8 cellular contexts compared by ENCODE assay signal in genomic region chr16:29116207-29116606, GRCh38.
DNase-seq lines count a peak whose midpoint lies in the region; ATAC-seq and TF ChIP-seq lines count a peak whose summit lies in the region.
"Not testable (repeated sequence)": the region's sequence is repeated elsewhere in the genome, so short reads cannot be mapped to it uniquely, and the experiment has no call there.

No MANE protein-coding gene starts in this region.

- H3K27me3 Mint-ChIP-seq in CD8-positive, alpha-beta memory T cell; activated naive CD8-positive, alpha-beta T cell treated with anti-CD3 and anti-CD28 coated beads, Interleukin-2, amount 50 U/mL, for 24 hours; memory B cell: not testable (repeated sequence)

- H3K36me3 Mint-ChIP-seq in CD8-positive, alpha-beta memory T cell: peaks cover 3 to 73% (median 17%) of the 10 kb centered on the region in 3 donors
- H3K36me3 Mint-ChIP-seq in activated naive CD8-positive, alpha-beta T cell treated with anti-CD3 and anti-CD28 coated beads, Interleukin-2, amount 50 U/mL, for 24 hours (ENCODE audit: low read depth): peaks cover 48% of the 10 kb centered on the region
- H3K36me3 Mint-ChIP-seq in memory B cell: not testable (repeated sequence)

- H3K27me3 ChIP-seq in CD8-positive, alpha-beta memory T cell (ENCODE audit: insufficient read depth, low read length, poor library complexity, severe bottlenecking); heart left ventricle; parathyroid adenoma (ENCODE audit: control insufficient read depth, insufficient read depth, low read length); transverse colon: not testable (repeated sequence)

- not testable (repeated sequence) for H3K9me3 Mint-ChIP-seq in CD8-positive, alpha-beta memory T cell; activated naive CD8-positive, alpha-beta T cell treated with anti-CD3 and anti-CD28 coated beads, Interleukin-2, amount 50 U/mL, for 24 hours; memory B cell

- H3K79me2 ChIP-seq in parathyroid adenoma: not testable (repeated sequence)

- H3K4me2 ChIP-seq in parathyroid adenoma (ENCODE audit: low read length): peak overlapping the region; percentile 56

- CTCF ChIA-PET in CD8-positive, alpha-beta memory T cell (lab: Charles Lee): not testable (repeated sequence)

- H3K4me3 Mint-ChIP-seq in CD8-positive, alpha-beta memory T cell; activated naive CD8-positive, alpha-beta T cell treated with anti-CD3 and anti-CD28 coated beads, Interleukin-2, amount 50 U/mL, for 24 hours; memory B cell: not testable (repeated sequence)

- intact Hi-C loops in heart left ventricle (cut with DNase I): loop anchor here in 6 of 10 donors (5.0 to 10.0 kb wide), 3 partner anchors 61 to 141 kb away; no protein-coding TSS in a partner anchor
- intact Hi-C loops in transverse colon (cut with DNase I; ENCODE audit: low total_unique reads): not testable (repeated sequence)

- not testable (repeated sequence) for H3K9ac ChIP-seq in parathyroid adenoma

- not testable (repeated sequence) for H3K36me3 ChIP-seq in CD8-positive, alpha-beta memory T cell (ENCODE audit: insufficient read depth, low read length); parathyroid adenoma (ENCODE audit: control insufficient read depth, insufficient read depth, low read length); transverse colon
- H3K36me3 ChIP-seq in heart left ventricle: peaks cover 0 to 19% (median 0%) of the 10 kb centered on the region in 9 donors

- H3K4me1 Mint-ChIP-seq in CD8-positive, alpha-beta memory T cell: peaks cover 50 to 70% (median 54%) of the 10 kb centered on the region in 3 donors
- peaks cover 58% of the 10 kb centered on the region for H3K4me1 Mint-ChIP-seq in activated naive CD8-positive, alpha-beta T cell treated with anti-CD3 and anti-CD28 coated beads, Interleukin-2, amount 50 U/mL, for 24 hours
- H3K4me1 Mint-ChIP-seq in memory B cell: not testable (repeated sequence)

- not testable (repeated sequence) for TF ChIP-seq EP300 in transverse colon (IDR thresholded peaks at IDR 0.05; ENCODE audit: low read depth)

- DNase-seq in CD8-positive, alpha-beta memory T cell; activated naive CD8-positive, alpha-beta T cell treated with anti-CD3 and anti-CD28 coated beads, Interleukin-2, amount 50 U/mL, for 24 hours; heart left ventricle; memory B cell (ENCODE audit: low spot score in 2 of 2); transverse colon: not testable (repeated sequence)
- peak; percentile 58 for DNase-seq in RPMI7951 (ENCODE audit: low read depth)
- DNase-seq in activated CD8-positive, alpha-beta memory T cell treated with anti-CD3 and anti-CD28 coated beads, Interleukin-2, amount 50 U/mL, for 48 hours: peak; percentile 50

- not testable (repeated sequence) for TF ChIP-seq CTCF in heart left ventricle (IDR thresholded peaks at IDR 0.05); parathyroid adenoma (IDR thresholded peaks at IDR 0.05); transverse colon (IDR thresholded peaks at IDR 0.05)

- in situ Hi-C loops in transverse colon (cut with MboI; ENCODE audit: low pct_ligation_motif_present in 1 of 4, low pct_unique_long_range_greater_than_20kb in 1 of 4, low sequenced_read_pairs in 3 of 4): not testable (repeated sequence)

- peak overlapping the region in 5 of 8 donors; percentile 14 to 96 (median 61) for H3K27ac Mint-ChIP-seq in CD8-positive, alpha-beta memory T cell
- peak overlapping the region; percentile 83 for H3K27ac Mint-ChIP-seq in activated naive CD8-positive, alpha-beta T cell treated with anti-CD3 and anti-CD28 coated beads, Interleukin-2, amount 50 U/mL, for 24 hours
- H3K27ac Mint-ChIP-seq in memory B cell: peak overlapping the region; percentile 64

- H3K27ac ChIP-seq in CD8-positive, alpha-beta memory T cell (ENCODE audit: low read depth, low read length): not testable (repeated sequence)
- H3K27ac ChIP-seq in heart left ventricle (peak overlapping the region in 8 of 12 donors; percentile 14 to 68 (median 51)), parathyroid adenoma (peak overlapping the region; percentile 78), transverse colon (peak overlapping the region; percentile 15 to 62 (median 42))

- POLR2A ChIA-PET in CD8-positive, alpha-beta memory T cell (lab: Charles Lee): not testable (repeated sequence)

- TF ChIP-seq POLR2A in heart left ventricle (IDR thresholded peaks at IDR 0.05); transverse colon (IDR thresholded peaks at IDR 0.05): not testable (repeated sequence)

- H3K4me1 ChIP-seq in CD8-positive, alpha-beta memory T cell (ENCODE audit: insufficient read depth, low read length): peaks cover 21% of the 10 kb centered on the region
- peaks cover 0 to 35% (median 15%) of the 10 kb centered on the region in 12 donors for H3K4me1 ChIP-seq in heart left ventricle
- H3K4me1 ChIP-seq in parathyroid adenoma: peaks cover 28% of the 10 kb centered on the region
- not testable (repeated sequence) for H3K4me1 ChIP-seq in transverse colon

- ATAC-seq in activated naive CD8-positive, alpha-beta T cell treated with anti-CD3 and anti-CD28 coated beads, Interleukin-2, amount 50 U/mL, for 24 hours; memory B cell (ENCODE audit: low read depth): not testable (repeated sequence)
- ATAC-seq in heart left ventricle: peak in 1 of 4 donors; percentile 2

- H2AFZ ChIP-seq in parathyroid adenoma: peak overlapping the region; percentile 31

- not testable (repeated sequence) for H3K9me3 ChIP-seq in CD8-positive, alpha-beta memory T cell (ENCODE audit: low read length); heart left ventricle; parathyroid adenoma (ENCODE audit: control insufficient read depth, low read length); transverse colon

- not testable (repeated sequence) for H3K4me3 ChIP-seq in CD8-positive, alpha-beta memory T cell (ENCODE audit: low read length); heart left ventricle; parathyroid adenoma (ENCODE audit: low read depth, low read length); transverse colon

- 83 to 92% (median 88%) methylated on average over 12 of the region's 12 CpGs for WGBS in heart left ventricle, 4 donors
- WGBS in transverse colon (ENCODE audit: low coverage in 1 of 2), 2 donors: 89% methylated on average over 12 of the region's 12 CpGs; no CpG with 5 or more reads in 1 of the 2 donors
